Comparison of ENCODE assay signal across 8 cellular contexts in genomic region chr20:35145141-35145564, GRCh38. TPM values are rescaled to one million over a fixed set of nuclear protein-coding genes. Genes with fewer than 3 reads are reported as not detected.
A peak's percentile ranks its signal among the peaks of the same experiment; 100 is the strongest.
DNase-seq lines count a peak whose midpoint lies in the region; ATAC-seq, FAIRE-seq and TF ChIP-seq lines count a peak whose summit lies in the region.

No MANE protein-coding gene starts in this region.

- TF ChIP-seq CTCF in GM12874 (IDR thresholded peaks at IDR 0.05; ENCODE audit: insufficient read depth, low read depth, low read length) (peak; percentile 68), WI38 (IDR thresholded peaks at IDR 0.05; ENCODE audit: low read depth, low read length) (peak; percentile 45; the same call in 1 of the 2 replicates), fibroblast of villous mesenchyme (IDR thresholded peaks at IDR 0.05; ENCODE audit: insufficient read depth, low read depth, low read length) (peak; percentile 71), pancreas (IDR thresholded peaks at IDR 0.05) (peak in 3 of 4 donors; percentile 13 to 41 (median 14))

- H3K27ac ChIP-seq in pancreas, result no peak overlapping the region

- FAIRE-seq in pancreas (lab: Jason Lieb, UNC), result no peak

- H3K27me3 ChIP-seq in pancreas, result no peaks in the 10 kb centered on the region

- intact Hi-C loops in pancreas (cut with DNase I), result no loop called here

- peaks cover 0 to 19% (median 4%) of the 10 kb centered on the region in 3 donors for H3K4me1 ChIP-seq in pancreas

- no peaks in the 10 kb centered on the region for H3K9me3 ChIP-seq in pancreas

- peaks cover 0 to 6% (median 0%) of the 10 kb centered on the region in 3 donors for H3K36me3 ChIP-seq in pancreas

- DNase-seq in AML-193 (lab: John Stamatoyannopoulos, UW) (peak; percentile 19 to 23), NCI-H2081 (lab: John Stamatoyannopoulos, UW) (peak; percentile 74 to 83), fibroblast of villous mesenchyme (ENCODE audit: low read depth) (peak; percentile 79), pancreas (peak in 1 of 6 donors; percentile 31)

- ATAC-seq in pancreas (peak in 3 of 4 donors; percentile 17 to 55 (median 34)), GM18519 (IDR thresholded peaks at IDR 0.05; ENCODE audit: low FRiP score, unreplicated experiment) (no peak), GM19324 (IDR thresholded peaks at IDR 0.05; ENCODE audit: low FRiP score, unreplicated experiment) (no peak)

- 26 to 27% methylated on average over 2 of the region's 2 CpGs for WGBS in pancreas, 2 donors

- H3K4me3 ChIP-seq in WI38 (ENCODE audit: low read depth, low read length) (no peak overlapping the region), fibroblast of villous mesenchyme (ENCODE audit: low read depth, low read length) (no peak overlapping the region), pancreas (peak overlapping the region in 1 of 4 donors; percentile 71)

RNA-seq across cellular contexts. Expression of gene EDEM2, which starts 2.0 kb away (rescaled TPM):
- total RNA-seq in fibroblast of villous mesenchyme (27.7 and 37.6 TPM in 2 replicates), pancreas (10 to 100 TPM; 12.6 to 31.5 (median 17.4) TPM)
- polyA plus RNA-seq in pancreas, result 10 to 100 TPM; 12.5 to 22.7 TPM

RNA-seq across cellular contexts. Expression of gene PROCR, which starts 26.7 kb away (rescaled TPM):
- total RNA-seq in fibroblast of villous mesenchyme (22.9 and 30.9 TPM in 2 replicates), pancreas (10 to 100 TPM in 4 of 6 donors, 1 to 10 TPM in 2; 3.2 to 16.1 (median 10.8) TPM)
- 10 to 100 TPM in 1 of 2 donors, 1 to 10 TPM in 1; 9.6 to 16.8 TPM for polyA plus RNA-seq in pancreas

RNA-seq across cellular contexts. Expression of gene TRPC4AP, which starts 52.5 kb away (rescaled TPM):
- 86.7 and 96.7 TPM in 2 replicates for total RNA-seq in fibroblast of villous mesenchyme
- 10 to 100 TPM; 30.7 to 40.7 (median 33.2) TPM for total RNA-seq in pancreas
- 10 to 100 TPM; 42.4 to 43.1 TPM for polyA plus RNA-seq in pancreas

Comparison
In these comparisons a context has a peak if more than half of its experiments do, and no peak if none do; other contexts are left out.
1. CTCF ChIP-seq: peak in every context shown above with its lines; median percentile 71 in fibroblast of villous mesenchyme; 68 in GM12874; 45 in WI38; 14 in pancreas.
2. ATAC-seq: peak in pancreas (3 of 4); none in GM18519 (single experiment) and GM19324 (single experiment).